In genomic region chr12:87520968-87521367, GRCh38 we compare ENCODE assay signal across 31 cellular contexts.
"Had no signal": no experiment of that assay in that cellular context is flagged by ENCODE, and none has a peak within 500 bp of the region (broad histone marks: within the 10 kb centered on the region; RNA-seq: fewer than 3 reads in every experiment).

No MANE protein-coding gene starts in this region.

- H3K36me3 ChIP-seq: adrenal gland, ascending aorta, brain microvascular endothelial cell, breast epithelium, cardiac muscle cell had no signal

- H3K27me3 ChIP-seq: adrenal gland, ascending aorta, body of pancreas, brain microvascular endothelial cell, breast epithelium, cardiac muscle cell had no signal

- DNase-seq: activated effector memory CD4-positive, alpha-beta T cell treated with anti-CD3 and anti-CD28 coated beads, Interleukin-2, amount 50 U/mL, for 16 hours; activated effector memory CD4-positive, alpha-beta T cell treated with Interleukin-2 at 50 U/mL for 16 hours; activated gamma-delta T cell; activated gamma-delta T cell treated with Interleukin-2 at 50 U/mL for 16 hours; activated naive CD4-positive, alpha-beta T cell; activated naive CD4-positive, alpha-beta T cell treated with anti-CD3 and anti-CD28 coated beads for 36 hours; activated naive CD4-positive, alpha-beta T cell treated with anti-CD3 and anti-CD28 coated beads, Interleukin-2, amount 10 ng/mL, durations not matched to agents 7 days and 5 days; activated naive CD4-positive, alpha-beta T cell treated with anti-CD3 and anti-CD28 coated beads, Interleukin-2, amount 50 U/mL, for 16 hours; activated naive CD4-positive, alpha-beta T cell treated with Interleukin-2 at 50 U/mL for 16 hours; activated naive CD8-positive, alpha-beta T cell treated with anti-CD3 and anti-CD28 coated beads for 36 hours; activated naive CD8-positive, alpha-beta T cell treated with anti-CD3 and anti-CD28 coated beads, Interleukin-2, amount 10 ng/mL, durations not matched to agents 7 days and 5 days; activated naive CD8-positive, alpha-beta T cell treated with anti-CD3 and anti-CD28 coated beads, Interleukin-2, amount 50 U/mL, for 24 hours; activated T-cell treated with anti-CD3 and anti-CD28 coated beads, Interleukin-2, amount 50 U/mL, for 24 hours; activated T-cell treated with anti-CD3 and anti-CD28 coated beads, Interleukin-2, amount 50 U/mL, for 4 hours; activated T-cell treated with anti-CD3 and anti-CD28 coated beads, Interleukin-2, amount 50 U/mL, for 48 hours; activated T-cell treated with anti-CD3 and anti-CD28 coated beads, Interleukin-2, amount 50 U/mL, for 72 hours; adrenal gland; amniotic stem cell; amygdala; anterior cingulate cortex; aorta; body of pancreas; brain microvascular endothelial cell; caudate nucleus; central memory CD4-positive, alpha-beta T cell; cerebellar nuclear complex had no signal

- H3K9me3 ChIP-seq: adrenal gland, ascending aorta, body of pancreas, breast epithelium had no signal

- H3K4me1 ChIP-seq: adrenal gland, ascending aorta, body of pancreas, breast epithelium had no signal

- ATAC-seq: activated naive CD4-positive, alpha-beta T cell treated with anti-CD3 and anti-CD28 coated beads, Interleukin-2, amount 50 U/mL, for 72 hours; activated naive CD8-positive, alpha-beta T cell treated with anti-CD3 and anti-CD28 coated beads, Interleukin-2, amount 50 U/mL, for 24 hours; activated T-cell treated with anti-CD3 and anti-CD28 coated beads, Interleukin-2, amount 50 U/mL, for 4 hours; activated T-cell treated with anti-CD3 and anti-CD28 coated beads, Interleukin-2, amount 50 U/mL, for 72 hours; activated T-helper 17 cell treated with anti-CD3 and anti-CD28 coated beads, Interleukin-2, amount 50 U/mL, for 72 hours; body of pancreas had no signal

- H3K4me3 ChIP-seq: adrenal gland, ascending aorta, body of pancreas, breast epithelium, cardiac muscle cell had no signal

- H3K27ac ChIP-seq: adrenal gland, ascending aorta, body of pancreas, brain microvascular endothelial cell, breast epithelium, cardiac muscle cell had no signal
